ENCODE assay signal across 8 cellular contexts in genomic region chr12:120234643-120235368, GRCh38. TPM values are rescaled to one million over a fixed set of nuclear protein-coding genes. Genes with fewer than 3 reads are reported as not detected.
DNase-seq lines count a peak whose midpoint lies in the region; ATAC-seq and TF ChIP-seq lines count a peak whose summit lies in the region.

No MANE protein-coding gene starts in this region.

- peak; percentile 61 to 77 for ATAC-seq in gastrocnemius medialis

- H3K36me3 ChIP-seq in gastrocnemius medialis = no peaks in the 10 kb centered on the region

- no peaks in the 10 kb centered on the region for H3K9me3 ChIP-seq in gastrocnemius medialis

- peak overlapping the region; percentile 97 to 99 (median 98) for H3K27ac ChIP-seq in gastrocnemius medialis

- peak overlapping the region; percentile 36 for H3K27ac Mint-ChIP-seq in T-helper 1 cell treated with Interleukin-12 subunit alpha and Interleukin-12 subunit beta and Interleukin-4 antibody, amounts not matched to agents 30 μg/mL and 1 μg/mL, for 36 hours
- peak overlapping the region; percentile 87 to 99 (median 95) for H3K27ac Mint-ChIP-seq in brain

- H3K27me3 Mint-ChIP-seq in T-helper 1 cell treated with Interleukin-12 subunit alpha and Interleukin-12 subunit beta and Interleukin-4 antibody, amounts not matched to agents 30 μg/mL and 1 μg/mL, for 36 hours (ENCODE audit: low read depth) = no peaks in the 10 kb centered on the region
- no peaks in the 10 kb centered on the region for H3K27me3 Mint-ChIP-seq in brain

- H3K4me3 Mint-ChIP-seq in T-helper 1 cell treated with Interleukin-12 subunit alpha and Interleukin-12 subunit beta and Interleukin-4 antibody, amounts not matched to agents 30 μg/mL and 1 μg/mL, for 36 hours = no peak overlapping the region
- peak overlapping the region in 4 of 5 experiments; percentile 16 to 72 (median 50) for H3K4me3 Mint-ChIP-seq in brain

- no peaks in the 10 kb centered on the region for H3K27me3 ChIP-seq in gastrocnemius medialis

- H3K4me1 ChIP-seq in gastrocnemius medialis = peaks cover 100% of the 10 kb centered on the region in 2 donors

- peak overlapping the region; percentile 13 to 25 (median 20) for H3K4me3 ChIP-seq in gastrocnemius medialis

- in situ Hi-C loops in gastrocnemius medialis (cut with MboI; ENCODE audit: low sequenced_read_pairs in 4 of 4) = no loop called here

- DNase-seq in T-helper 1 cell (no peak), NCI-H226 (peak; percentile 65), iPS-NIHi7 (ENCODE audit: extremely low spot score) (peak; percentile 66), gastrocnemius medialis (peak; percentile 96 to 99), NCI-H128 (lab: John Stamatoyannopoulos, UW; ENCODE audit: unreplicated experiment) (no peak), GDM1 (lab: John Stamatoyannopoulos, UW) (no peak)

- H3K9me3 Mint-ChIP-seq in T-helper 1 cell treated with Interleukin-12 subunit alpha and Interleukin-12 subunit beta and Interleukin-4 antibody, amounts not matched to agents 30 μg/mL and 1 μg/mL, for 36 hours = no peaks in the 10 kb centered on the region
- H3K9me3 Mint-ChIP-seq in brain = no peaks in the 10 kb centered on the region

- intact Hi-C loops in gastrocnemius medialis (cut with DNase I; ENCODE audit: low total_unique reads) = no loop called here

- peaks cover 75% of the 10 kb centered on the region for H3K4me1 Mint-ChIP-seq in T-helper 1 cell treated with Interleukin-12 subunit alpha and Interleukin-12 subunit beta and Interleukin-4 antibody, amounts not matched to agents 30 μg/mL and 1 μg/mL, for 36 hours (ENCODE audit: low read depth)
- peaks cover 78% of the 10 kb centered on the region for H3K4me1 Mint-ChIP-seq in brain

- H3K36me3 Mint-ChIP-seq in T-helper 1 cell treated with Interleukin-12 subunit alpha and Interleukin-12 subunit beta and Interleukin-4 antibody, amounts not matched to agents 30 μg/mL and 1 μg/mL, for 36 hours (ENCODE audit: low read depth) = peaks cover 8% of the 10 kb centered on the region
- H3K36me3 Mint-ChIP-seq in brain = no peaks in the 10 kb centered on the region

- TF ChIP-seq POLR2A in gastrocnemius medialis (IDR thresholded peaks at IDR 0.05) = peak; percentile 58 to 64

- TF ChIP-seq CTCF in brain (conservative IDR thresholded peaks at IDR 0.05) (peak; percentile 35 to 37), gastrocnemius medialis (IDR thresholded peaks at IDR 0.05 in 4 of 5, conservative IDR thresholded peaks at IDR 0.05 in 1 of 5) (peak; percentile 36 to 71 (median 69))

RNA-seq across cellular contexts. Expression of gene PXN, which starts 30.7 kb away (rescaled TPM):
- 60.2 TPM for polyA plus RNA-seq in brain (ENCODE audit: insufficient read depth, low read depth, low replicate concordance)
- 100 to 1,000 TPM in 1 of 4 donors, 10 to 100 TPM in 3; 48.8 to 102 (median 77.9) TPM for total RNA-seq in gastrocnemius medialis

RNA-seq across cellular contexts. Expression of gene RPLP0, which starts 33.9 kb away (rescaled TPM):
- 2,030 TPM for polyA plus RNA-seq in brain (ENCODE audit: insufficient read depth, low read depth, low replicate concordance)
- 1,000 to 10,000 TPM; 2,008 to 3,982 (median 3,189) TPM for total RNA-seq in gastrocnemius medialis

RNA-seq across cellular contexts. Expression of gene GCN1, which starts 40.3 kb away (rescaled TPM):
- polyA plus RNA-seq in brain (ENCODE audit: insufficient read depth, low read depth, low replicate concordance) = 28.1 TPM
- total RNA-seq in gastrocnemius medialis = 10 to 100 TPM; 58.2 to 99.7 (median 87.4) TPM

RNA-seq across cellular contexts. Expression of gene RNU4-2, which starts 56.9 kb away (rescaled TPM):
- not detected for polyA plus RNA-seq in brain (ENCODE audit: insufficient read depth, low read depth, low replicate concordance)
- under 1 TPM in 2 of 4 donors, not detected in 2; under 0.01 TPM for total RNA-seq in gastrocnemius medialis

RNA-seq across cellular contexts. Expression of gene RNU4-1, which starts 58.2 kb away (rescaled TPM):
- not detected for polyA plus RNA-seq in brain (ENCODE audit: insufficient read depth, low read depth, low replicate concordance)
- under 1 TPM in 1 of 4 donors, not detected in 3; under 0.01 TPM for total RNA-seq in gastrocnemius medialis

Comparison
In these comparisons a context has a peak if more than half of its experiments do, and no peak if none do; other contexts are left out.
1. DNase-seq: peak in NCI-H226 (single experiment), iPS-NIHi7 (single experiment) and gastrocnemius medialis (2 of 2); none in T-helper 1 cell (0 of 5), NCI-H128 (single experiment) and GDM1 (single experiment).